Comparison of ENCODE assay signal across 1 cellular context in the genomic region with DNA sequence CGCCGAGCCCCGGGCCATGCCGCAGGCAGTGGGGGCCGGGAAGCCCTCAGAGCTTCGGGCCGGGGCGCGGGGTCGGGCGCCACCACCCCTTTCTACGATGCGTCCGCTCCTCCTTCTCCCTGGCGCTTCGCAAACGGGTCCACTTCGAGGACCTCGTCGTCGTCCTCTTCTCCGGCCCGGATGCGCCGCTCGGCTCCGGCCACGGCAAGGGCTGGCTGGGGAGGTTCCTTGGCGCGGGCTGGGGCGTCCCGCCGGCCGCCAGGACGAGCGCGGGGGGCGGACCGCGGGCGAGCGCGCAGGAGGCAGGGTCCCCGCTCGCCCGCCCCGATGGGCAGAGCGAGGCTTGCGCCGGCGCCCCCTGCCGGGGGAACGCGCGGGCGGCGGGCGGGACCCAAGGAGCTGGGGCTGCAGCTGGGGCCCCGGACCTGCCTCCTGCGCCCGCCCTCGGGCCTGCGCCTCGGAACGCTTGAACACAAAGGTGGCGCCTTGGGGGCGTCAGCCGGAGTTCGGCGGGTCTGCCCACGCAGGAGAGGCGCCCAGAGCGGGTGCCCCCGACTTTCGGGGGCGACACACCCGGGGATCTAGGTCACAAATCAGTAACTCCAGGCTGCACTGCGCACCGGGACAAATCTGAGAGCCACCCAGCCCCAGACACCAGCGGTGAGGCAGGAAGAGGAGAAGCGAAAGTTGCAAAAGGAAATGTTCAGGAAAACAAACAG.
A peak's percentile ranks its signal among the peaks of the same experiment; 100 is the strongest.
TF ChIP-seq lines count a peak whose summit lies in the region.

A gene (minus strand): TSS at position 283 of the 719 bp plus-strand sequence.

TF ChIP-seq in K562, 482 proteins besides CTCF, POLR2A, EP300 and RAD21 (continued from another document and continues in another):
- TF ChIP-seq ATF7 (IDR thresholded peaks at IDR 0.05) (peak; percentile 27; the same call in 1 of the 2 replicates), RBFOX2 (IDR thresholded peaks at IDR 0.05; ENCODE audit: low read depth, low read length) (peak; percentile 62), NONO (IDR thresholded peaks at IDR 0.05; ENCODE audit: low read depth in 2 of 2, low read length in 1 of 2) (peak in 1 of 2 experiments; percentile 84; a peak in 1 of 4 replicates), ZNF316 (IDR thresholded peaks at IDR 0.05) (no peak), MYC (IDR thresholded peaks at IDR 0.05; ENCODE audit: low read depth, low read length) (peak; percentile 38; the same call in 1 of the 2 replicates), MYC (CRISPR knock-in tag; IDR thresholded peaks at IDR 0.05; ENCODE audit: borderline replicate concordance, low read depth) (no peak), POLR2G (IDR thresholded peaks at IDR 0.05; ENCODE audit: low read depth, low read length) (peak; percentile 77), GATAD2B (IDR thresholded peaks at IDR 0.05; ENCODE audit: borderline replicate concordance) (peak; percentile 92), L3MBTL2 (IDR thresholded peaks at IDR 0.05) (peak; percentile 47; the same call in 1 of the 2 replicates), MAZ (CRISPR knock-in tag; conservative IDR thresholded peaks at IDR 0.05 in 1 of 2, IDR thresholded peaks at IDR 0.05 in 1 of 2) (peak; percentile 61 to 76; a peak in 3 of 4 replicates), ZBTB7A (IDR thresholded peaks at IDR 0.05; ENCODE audit: borderline replicate concordance, control insufficient read depth, low read depth, low read length) (peak; percentile 98), CCNT2 (IDR thresholded peaks at IDR 0.05; ENCODE audit: borderline replicate concordance, extremely low read depth, insufficient read length, low read depth, low read length) (peak; percentile 76), XRCC3 (IDR thresholded peaks at IDR 0.05) (no peak), SMAD4 (CRISPR knock-in tag; conservative IDR thresholded peaks at IDR 0.05) (peak; percentile 72), CREM (IDR thresholded peaks at IDR 0.05; ENCODE audit: low read depth) (peak; percentile 7; the same call in 1 of the 2 replicates), HNRNPL (IDR thresholded peaks at IDR 0.05; ENCODE audit: low read depth, low read length) (peak; percentile 94), ETV5 (CRISPR knock-in tag; IDR thresholded peaks at IDR 0.05; ENCODE audit: low read depth) (peak; percentile 18; the same call in 1 of the 2 replicates), MTA3 (IDR thresholded peaks at IDR 0.05; ENCODE audit: borderline replicate concordance) (0 out of 2 replicates have a peak, but pooled peaks have one; percentile 39), NRF1 (conservative IDR thresholded peaks at IDR 0.05 in 1 of 2, IDR thresholded peaks at IDR 0.05 in 1 of 2) (peak; percentile 70 to 74), TAF1 (IDR thresholded peaks at IDR 0.05; ENCODE audit: control insufficient read depth, extremely low read depth, insufficient read depth, low read length, severe bottlenecking) (peak; percentile 62), CTBP1 (IDR thresholded peaks at IDR 0.05; ENCODE audit: borderline replicate concordance) (peak; percentile 91; the same call in 1 of the 2 replicates), EGR1 (conservative IDR thresholded peaks at IDR 0.05) (peak; percentile 54), RCOR1 (IDR thresholded peaks at IDR 0.05; ENCODE audit: borderline replicate concordance in 1 of 2, low read depth in 2 of 2, low read length in 2 of 2) (peak in 1 of 2 experiments; percentile 15; a peak in 2 of 4 replicates), KDM5B (IDR thresholded peaks at IDR 0.05; ENCODE audit: insufficient replicate concordance, low read depth, low read length) (peak; percentile 47), CXXC5 (CRISPR knock-in tag; IDR thresholded peaks at IDR 0.05) (peak; percentile 88), TAF9B (IDR thresholded peaks at IDR 0.05; ENCODE audit: partially characterized antibody) (no peak), MECOM (CRISPR knock-in tag; IDR thresholded peaks at IDR 0.05) (peak; percentile 17; the same call in 1 of the 2 replicates), NFIC (IDR thresholded peaks at IDR 0.05) (0 out of 2 replicates have a peak, but pooled peaks have one; percentile 24)
- TF ChIP-seq, protein P1, sequence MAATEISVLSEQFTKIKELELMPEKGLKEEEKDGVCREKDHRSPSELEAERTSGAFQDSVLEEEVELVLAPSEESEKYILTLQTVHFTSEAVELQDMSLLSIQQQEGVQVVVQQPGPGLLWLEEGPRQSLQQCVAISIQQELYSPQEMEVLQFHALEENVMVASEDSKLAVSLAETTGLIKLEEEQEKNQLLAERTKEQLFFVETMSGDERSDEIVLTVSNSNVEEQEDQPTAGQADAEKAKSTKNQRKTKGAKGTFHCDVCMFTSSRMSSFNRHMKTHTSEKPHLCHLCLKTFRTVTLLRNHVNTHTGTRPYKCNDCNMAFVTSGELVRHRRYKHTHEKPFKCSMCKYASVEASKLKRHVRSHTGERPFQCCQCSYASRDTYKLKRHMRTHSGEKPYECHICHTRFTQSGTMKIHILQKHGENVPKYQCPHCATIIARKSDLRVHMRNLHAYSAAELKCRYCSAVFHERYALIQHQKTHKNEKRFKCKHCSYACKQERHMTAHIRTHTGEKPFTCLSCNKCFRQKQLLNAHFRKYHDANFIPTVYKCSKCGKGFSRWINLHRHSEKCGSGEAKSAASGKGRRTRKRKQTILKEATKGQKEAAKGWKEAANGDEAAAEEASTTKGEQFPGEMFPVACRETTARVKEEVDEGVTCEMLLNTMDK (IDR thresholded peaks at IDR 0.05; ENCODE audit: borderline replicate concordance, insufficient read depth, low read depth, low read length, poor library complexity, severe bottlenecking) = peak; percentile 95
- TF ChIP-seq, protein P2, sequence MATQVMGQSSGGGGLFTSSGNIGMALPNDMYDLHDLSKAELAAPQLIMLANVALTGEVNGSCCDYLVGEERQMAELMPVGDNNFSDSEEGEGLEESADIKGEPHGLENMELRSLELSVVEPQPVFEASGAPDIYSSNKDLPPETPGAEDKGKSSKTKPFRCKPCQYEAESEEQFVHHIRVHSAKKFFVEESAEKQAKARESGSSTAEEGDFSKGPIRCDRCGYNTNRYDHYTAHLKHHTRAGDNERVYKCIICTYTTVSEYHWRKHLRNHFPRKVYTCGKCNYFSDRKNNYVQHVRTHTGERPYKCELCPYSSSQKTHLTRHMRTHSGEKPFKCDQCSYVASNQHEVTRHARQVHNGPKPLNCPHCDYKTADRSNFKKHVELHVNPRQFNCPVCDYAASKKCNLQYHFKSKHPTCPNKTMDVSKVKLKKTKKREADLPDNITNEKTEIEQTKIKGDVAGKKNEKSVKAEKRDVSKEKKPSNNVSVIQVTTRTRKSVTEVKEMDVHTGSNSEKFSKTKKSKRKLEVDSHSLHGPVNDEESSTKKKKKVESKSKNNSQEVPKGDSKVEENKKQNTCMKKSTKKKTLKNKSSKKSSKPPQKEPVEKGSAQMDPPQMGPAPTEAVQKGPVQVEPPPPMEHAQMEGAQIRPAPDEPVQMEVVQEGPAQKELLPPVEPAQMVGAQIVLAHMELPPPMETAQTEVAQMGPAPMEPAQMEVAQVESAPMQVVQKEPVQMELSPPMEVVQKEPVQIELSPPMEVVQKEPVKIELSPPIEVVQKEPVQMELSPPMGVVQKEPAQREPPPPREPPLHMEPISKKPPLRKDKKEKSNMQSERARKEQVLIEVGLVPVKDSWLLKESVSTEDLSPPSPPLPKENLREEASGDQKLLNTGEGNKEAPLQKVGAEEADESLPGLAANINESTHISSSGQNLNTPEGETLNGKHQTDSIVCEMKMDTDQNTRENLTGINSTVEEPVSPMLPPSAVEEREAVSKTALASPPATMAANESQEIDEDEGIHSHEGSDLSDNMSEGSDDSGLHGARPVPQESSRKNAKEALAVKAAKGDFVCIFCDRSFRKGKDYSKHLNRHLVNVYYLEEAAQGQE (CRISPR knock-in tag; IDR thresholded peaks at IDR 0.05; ENCODE audit: low read depth) = 0 out of 2 replicates have a peak, but pooled peaks have one; percentile 16
- TF ChIP-seq, protein P3, sequence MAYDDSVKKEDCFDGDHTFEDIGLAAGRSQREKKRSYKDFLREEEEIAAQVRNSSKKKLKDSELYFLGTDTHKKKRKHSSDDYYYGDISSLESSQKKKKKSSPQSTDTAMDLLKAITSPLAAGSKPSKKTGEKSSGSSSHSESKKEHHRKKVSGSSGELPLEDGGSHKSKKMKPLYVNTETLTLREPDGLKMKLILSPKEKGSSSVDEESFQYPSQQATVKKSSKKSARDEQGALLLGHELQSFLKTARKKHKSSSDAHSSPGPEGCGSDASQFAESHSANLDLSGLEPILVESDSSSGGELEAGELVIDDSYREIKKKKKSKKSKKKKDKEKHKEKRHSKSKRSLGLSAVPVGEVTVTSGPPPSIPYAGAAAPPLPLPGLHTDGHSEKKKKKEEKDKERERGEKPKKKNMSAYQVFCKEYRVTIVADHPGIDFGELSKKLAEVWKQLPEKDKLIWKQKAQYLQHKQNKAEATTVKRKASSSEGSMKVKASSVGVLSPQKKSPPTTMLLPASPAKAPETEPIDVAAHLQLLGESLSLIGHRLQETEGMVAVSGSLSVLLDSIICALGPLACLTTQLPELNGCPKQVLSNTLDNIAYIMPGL (CRISPR knock-in tag; IDR thresholded peaks at IDR 0.05) = peak; percentile 92; the same call in 1 of the 2 replicates
- TF ChIP-seq, protein P4, sequence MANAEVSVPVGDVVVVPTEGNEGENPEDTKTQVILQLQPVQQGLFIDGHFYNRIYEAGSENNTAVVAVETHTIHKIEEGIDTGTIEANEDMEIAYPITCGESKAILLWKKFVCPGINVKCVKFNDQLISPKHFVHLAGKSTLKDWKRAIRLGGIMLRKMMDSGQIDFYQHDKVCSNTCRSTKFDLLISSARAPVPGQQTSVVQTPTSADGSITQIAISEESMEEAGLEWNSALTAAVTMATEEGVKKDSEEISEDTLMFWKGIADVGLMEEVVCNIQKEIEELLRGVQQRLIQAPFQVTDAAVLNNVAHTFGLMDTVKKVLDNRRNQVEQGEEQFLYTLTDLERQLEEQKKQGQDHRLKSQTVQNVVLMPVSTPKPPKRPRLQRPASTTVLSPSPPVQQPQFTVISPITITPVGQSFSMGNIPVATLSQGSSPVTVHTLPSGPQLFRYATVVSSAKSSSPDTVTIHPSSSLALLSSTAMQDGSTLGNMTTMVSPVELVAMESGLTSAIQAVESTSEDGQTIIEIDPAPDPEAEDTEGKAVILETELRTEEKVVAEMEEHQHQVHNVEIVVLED (CRISPR knock-in tag; IDR thresholded peaks at IDR 0.05) = peak; percentile 32
- TF ChIP-seq, protein P5, sequence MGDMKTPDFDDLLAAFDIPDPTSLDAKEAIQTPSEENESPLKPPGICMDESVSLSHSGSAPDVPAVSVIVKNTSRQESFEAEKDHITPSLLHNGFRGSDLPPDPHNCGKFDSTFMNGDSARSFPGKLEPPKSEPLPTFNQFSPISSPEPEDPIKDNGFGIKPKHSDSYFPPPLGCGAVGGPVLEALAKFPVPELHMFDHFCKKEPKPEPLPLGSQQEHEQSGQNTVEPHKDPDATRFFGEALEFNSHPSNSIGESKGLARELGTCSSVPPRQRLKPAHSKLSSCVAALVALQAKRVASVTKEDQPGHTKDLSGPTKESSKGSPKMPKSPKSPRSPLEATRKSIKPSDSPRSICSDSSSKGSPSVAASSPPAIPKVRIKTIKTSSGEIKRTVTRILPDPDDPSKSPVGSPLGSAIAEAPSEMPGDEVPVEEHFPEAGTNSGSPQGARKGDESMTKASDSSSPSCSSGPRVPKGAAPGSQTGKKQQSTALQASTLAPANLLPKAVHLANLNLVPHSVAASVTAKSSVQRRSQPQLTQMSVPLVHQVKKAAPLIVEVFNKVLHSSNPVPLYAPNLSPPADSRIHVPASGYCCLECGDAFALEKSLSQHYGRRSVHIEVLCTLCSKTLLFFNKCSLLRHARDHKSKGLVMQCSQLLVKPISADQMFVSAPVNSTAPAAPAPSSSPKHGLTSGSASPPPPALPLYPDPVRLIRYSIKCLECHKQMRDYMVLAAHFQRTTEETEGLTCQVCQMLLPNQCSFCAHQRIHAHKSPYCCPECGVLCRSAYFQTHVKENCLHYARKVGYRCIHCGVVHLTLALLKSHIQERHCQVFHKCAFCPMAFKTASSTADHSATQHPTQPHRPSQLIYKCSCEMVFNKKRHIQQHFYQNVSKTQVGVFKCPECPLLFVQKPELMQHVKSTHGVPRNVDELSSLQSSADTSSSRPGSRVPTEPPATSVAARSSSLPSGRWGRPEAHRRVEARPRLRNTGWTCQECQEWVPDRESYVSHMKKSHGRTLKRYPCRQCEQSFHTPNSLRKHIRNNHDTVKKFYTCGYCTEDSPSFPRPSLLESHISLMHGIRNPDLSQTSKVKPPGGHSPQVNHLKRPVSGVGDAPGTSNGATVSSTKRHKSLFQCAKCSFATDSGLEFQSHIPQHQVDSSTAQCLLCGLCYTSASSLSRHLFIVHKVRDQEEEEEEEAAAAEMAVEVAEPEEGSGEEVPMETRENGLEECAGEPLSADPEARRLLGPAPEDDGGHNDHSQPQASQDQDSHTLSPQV (IDR thresholded peaks at IDR 0.05) = peak; percentile 70
- TF ChIP-seq, protein P6, sequence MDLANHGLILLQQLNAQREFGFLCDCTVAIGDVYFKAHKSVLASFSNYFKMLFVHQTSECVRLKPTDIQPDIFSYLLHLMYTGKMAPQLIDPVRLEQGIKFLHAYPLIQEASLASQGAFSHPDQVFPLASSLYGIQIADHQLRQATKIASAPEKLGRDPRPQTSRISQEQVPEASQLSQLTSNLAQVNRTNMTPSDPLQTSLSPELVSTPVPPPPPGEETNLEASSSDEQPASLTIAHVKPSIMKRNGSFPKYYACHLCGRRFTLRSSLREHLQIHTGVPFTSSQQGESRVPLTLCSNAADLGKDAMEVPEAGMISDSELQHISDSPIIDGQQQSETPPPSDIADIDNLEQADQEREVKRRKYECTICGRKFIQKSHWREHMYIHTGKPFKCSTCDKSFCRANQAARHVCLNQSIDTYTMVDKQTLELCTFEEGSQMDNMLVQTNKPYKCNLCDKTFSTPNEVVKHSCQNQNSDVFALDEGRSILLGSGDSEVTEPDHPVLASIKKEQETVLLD (IDR thresholded peaks at IDR 0.05) = no peak
- TF ChIP-seq, protein P7, sequence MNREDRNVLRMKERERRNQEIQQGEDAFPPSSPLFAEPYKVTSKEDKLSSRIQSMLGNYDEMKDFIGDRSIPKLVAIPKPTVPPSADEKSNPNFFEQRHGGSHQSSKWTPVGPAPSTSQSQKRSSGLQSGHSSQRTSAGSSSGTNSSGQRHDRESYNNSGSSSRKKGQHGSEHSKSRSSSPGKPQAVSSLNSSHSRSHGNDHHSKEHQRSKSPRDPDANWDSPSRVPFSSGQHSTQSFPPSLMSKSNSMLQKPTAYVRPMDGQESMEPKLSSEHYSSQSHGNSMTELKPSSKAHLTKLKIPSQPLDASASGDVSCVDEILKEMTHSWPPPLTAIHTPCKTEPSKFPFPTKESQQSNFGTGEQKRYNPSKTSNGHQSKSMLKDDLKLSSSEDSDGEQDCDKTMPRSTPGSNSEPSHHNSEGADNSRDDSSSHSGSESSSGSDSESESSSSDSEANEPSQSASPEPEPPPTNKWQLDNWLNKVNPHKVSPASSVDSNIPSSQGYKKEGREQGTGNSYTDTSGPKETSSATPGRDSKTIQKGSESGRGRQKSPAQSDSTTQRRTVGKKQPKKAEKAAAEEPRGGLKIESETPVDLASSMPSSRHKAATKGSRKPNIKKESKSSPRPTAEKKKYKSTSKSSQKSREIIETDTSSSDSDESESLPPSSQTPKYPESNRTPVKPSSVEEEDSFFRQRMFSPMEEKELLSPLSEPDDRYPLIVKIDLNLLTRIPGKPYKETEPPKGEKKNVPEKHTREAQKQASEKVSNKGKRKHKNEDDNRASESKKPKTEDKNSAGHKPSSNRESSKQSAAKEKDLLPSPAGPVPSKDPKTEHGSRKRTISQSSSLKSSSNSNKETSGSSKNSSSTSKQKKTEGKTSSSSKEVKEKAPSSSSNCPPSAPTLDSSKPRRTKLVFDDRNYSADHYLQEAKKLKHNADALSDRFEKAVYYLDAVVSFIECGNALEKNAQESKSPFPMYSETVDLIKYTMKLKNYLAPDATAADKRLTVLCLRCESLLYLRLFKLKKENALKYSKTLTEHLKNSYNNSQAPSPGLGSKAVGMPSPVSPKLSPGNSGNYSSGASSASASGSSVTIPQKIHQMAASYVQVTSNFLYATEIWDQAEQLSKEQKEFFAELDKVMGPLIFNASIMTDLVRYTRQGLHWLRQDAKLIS (CRISPR knock-in tag; IDR thresholded peaks at IDR 0.05) = 0 out of 2 replicates have a peak, but pooled peaks have one; percentile 47
